Comparison of ENCODE assay signal across 13 cellular contexts in genomic region chr22:18560099-18560974, GRCh38. TPM values are rescaled to one million over a fixed set of nuclear protein-coding genes. Genes with fewer than 3 reads are reported as not detected.
DNase-seq lines count a peak whose midpoint lies in the region; ATAC-seq and TF ChIP-seq lines count a peak whose summit lies in the region.
"Not testable (repeated sequence)": the region's sequence is repeated elsewhere in the genome, so short reads cannot be mapped to it uniquely, and the experiment has no call there.
"Had no signal": no experiment of that assay in that cellular context is flagged by ENCODE, and none has a peak within 500 bp of the region (broad histone marks: within the 10 kb centered on the region; RNA-seq: fewer than 3 reads in every experiment).

No MANE protein-coding gene starts in this region.

- H3K79me2 ChIP-seq in DND-41 (ENCODE audit: insufficient read depth, low read length), result peaks cover 12% of the 10 kb centered on the region; the same call in 1 of the 2 replicates

- not testable (repeated sequence) for H3K36me3 Mint-ChIP-seq in activated CD4-positive, alpha-beta T cell treated with anti-CD3 and anti-CD28 coated beads for 36 hours (ENCODE audit: low read depth); activated T-cell treated with anti-CD3 and anti-CD28 coated beads, Interleukin-2, amount 50 U/mL, for 72 hours (ENCODE audit: insufficient read depth in 2 of 2); activated naive CD8-positive, alpha-beta T cell treated with anti-CD3 and anti-CD28 coated beads, Interleukin-2, amount 50 U/mL, for 24 hours (ENCODE audit: low read depth); naive thymus-derived CD8-positive, alpha-beta T cell; stimulated activated naive B cell treated with anti-CD40 and anti-IgM and Interleukin-4, amounts not matched to agents 10 μg/mL and 1 μg/mL and 100 μg/mL, for 72 hours

- H3K27ac Mint-ChIP-seq in activated CD4-positive, alpha-beta T cell treated with anti-CD3 and anti-CD28 coated beads for 36 hours; activated T-cell treated with anti-CD3 and anti-CD28 coated beads, Interleukin-2, amount 50 U/mL, for 72 hours; activated naive CD8-positive, alpha-beta T cell treated with anti-CD3 and anti-CD28 coated beads, Interleukin-2, amount 50 U/mL, for 24 hours; naive thymus-derived CD8-positive, alpha-beta T cell; stimulated activated naive B cell treated with anti-CD40 and anti-IgM and Interleukin-4, amounts not matched to agents 10 μg/mL and 1 μg/mL and 100 μg/mL, for 72 hours: not testable (repeated sequence)

- H3K27me3 ChIP-seq in DND-41 (ENCODE audit: insufficient read depth, low read length, poor library complexity), result not testable (repeated sequence)

- H3K36me3 ChIP-seq in DND-41 (ENCODE audit: insufficient read depth, low read length), result not testable (repeated sequence)

- H3K4me1 ChIP-seq in DND-41 (ENCODE audit: insufficient read depth, low read length), result not testable (repeated sequence)

- not testable (repeated sequence) for H3K27me3 Mint-ChIP-seq in activated CD4-positive, alpha-beta T cell treated with anti-CD3 and anti-CD28 coated beads for 36 hours; activated T-cell treated with anti-CD3 and anti-CD28 coated beads, Interleukin-2, amount 50 U/mL, for 72 hours (ENCODE audit: low read depth); activated naive CD8-positive, alpha-beta T cell treated with anti-CD3 and anti-CD28 coated beads, Interleukin-2, amount 50 U/mL, for 24 hours; naive thymus-derived CD8-positive, alpha-beta T cell; stimulated activated naive B cell treated with anti-CD40 and anti-IgM and Interleukin-4, amounts not matched to agents 10 μg/mL and 1 μg/mL and 100 μg/mL, for 72 hours

- not testable (repeated sequence) for H4K20me1 ChIP-seq in DND-41 (ENCODE audit: insufficient read depth, low read length)

- H3K27ac ChIP-seq in DND-41 (ENCODE audit: low read length), result not testable (repeated sequence)

- not testable (repeated sequence) for TF ChIP-seq CTCF in DND-41 (IDR thresholded peaks at IDR 0.05; ENCODE audit: borderline replicate concordance, extremely low read depth, low read length, poor library complexity, severe bottlenecking)

- not testable (repeated sequence) for DNase-seq in DND-41; activated CD4-positive, alpha-beta T cell treated with anti-CD3 and anti-CD28 coated beads for 36 hours; activated T-cell treated with anti-CD3 and anti-CD28 coated beads, Interleukin-2, amount 50 U/mL, for 72 hours; activated naive CD8-positive, alpha-beta T cell treated with anti-CD3 and anti-CD28 coated beads, Interleukin-2, amount 50 U/mL, for 24 hours; naive thymus-derived CD8-positive, alpha-beta T cell; stimulated activated naive B cell treated with anti-CD40 and anti-IgM and Interleukin-4, amounts not matched to agents 10 μg/mL and 1 μg/mL and 100 μg/mL, for 72 hours

- not testable (repeated sequence) for H3K4me3 Mint-ChIP-seq in activated CD4-positive, alpha-beta T cell treated with anti-CD3 and anti-CD28 coated beads for 36 hours; activated T-cell treated with anti-CD3 and anti-CD28 coated beads, Interleukin-2, amount 50 U/mL, for 72 hours; activated naive CD8-positive, alpha-beta T cell treated with anti-CD3 and anti-CD28 coated beads, Interleukin-2, amount 50 U/mL, for 24 hours; naive thymus-derived CD8-positive, alpha-beta T cell; stimulated activated naive B cell treated with anti-CD40 and anti-IgM and Interleukin-4, amounts not matched to agents 10 μg/mL and 1 μg/mL and 100 μg/mL, for 72 hours

- not testable (repeated sequence) for H3K4me3 ChIP-seq in DND-41 (ENCODE audit: low read depth in 1 of 2, low read length in 2 of 2)

- not testable (repeated sequence) for H3K9me3 ChIP-seq in DND-41 (ENCODE audit: insufficient read depth, low read length, severe bottlenecking)

- intact Hi-C loops in activated CD4-positive, alpha-beta T cell treated with anti-CD3 and anti-CD28 coated beads for 36 hours (cut with DNase I, micrococcal nuclease), result not testable (repeated sequence)

- H3K4me2 ChIP-seq in DND-41 (ENCODE audit: insufficient read depth, low read length), result not testable (repeated sequence)

- CTCF ChIA-PET in activated CD4-positive, alpha-beta T cell treated with anti-CD3 and anti-CD28 coated beads for 36 hours (lab: Charles Lee), result not testable (repeated sequence)

- not testable (repeated sequence) for H2AFZ ChIP-seq in DND-41 (ENCODE audit: low read depth, low read length)

- not testable (repeated sequence) for H3K9me3 Mint-ChIP-seq in activated CD4-positive, alpha-beta T cell treated with anti-CD3 and anti-CD28 coated beads for 36 hours (ENCODE audit: low read depth); activated T-cell treated with anti-CD3 and anti-CD28 coated beads, Interleukin-2, amount 50 U/mL, for 72 hours; activated naive CD8-positive, alpha-beta T cell treated with anti-CD3 and anti-CD28 coated beads, Interleukin-2, amount 50 U/mL, for 24 hours; naive thymus-derived CD8-positive, alpha-beta T cell; stimulated activated naive B cell treated with anti-CD40 and anti-IgM and Interleukin-4, amounts not matched to agents 10 μg/mL and 1 μg/mL and 100 μg/mL, for 72 hours

- POLR2A ChIA-PET in activated CD4-positive, alpha-beta T cell treated with anti-CD3 and anti-CD28 coated beads for 36 hours (lab: Charles Lee); naive thymus-derived CD8-positive, alpha-beta T cell (lab: Charles Lee): not testable (repeated sequence)

- H3K9ac ChIP-seq in DND-41 (ENCODE audit: low read depth, low read length), result not testable (repeated sequence)

- peak; percentile 60 for ATAC-seq in DND-41 (ENCODE audit: insufficient read depth, low read depth)
- peak; percentile 98 for ATAC-seq in activated CD4-positive, alpha-beta T cell treated with anti-CD3 and anti-CD28 coated beads for 36 hours
- peak; percentile 96 to 97 for ATAC-seq in activated T-cell treated with anti-CD3 and anti-CD28 coated beads, Interleukin-2, amount 50 U/mL, for 72 hours (replicated peaks in 1 of 2)
- ATAC-seq in activated naive CD8-positive, alpha-beta T cell treated with anti-CD3 and anti-CD28 coated beads, Interleukin-2, amount 50 U/mL, for 24 hours, result peak; percentile 96
- peak; percentile 65 for ATAC-seq in esophagus mucosa
- ATAC-seq in naive thymus-derived CD8-positive, alpha-beta T cell, result peak; percentile 88
- ATAC-seq in stimulated activated naive B cell treated with anti-CD40 and anti-IgM and Interleukin-4, amounts not matched to agents 10 μg/mL and 1 μg/mL and 100 μg/mL, for 72 hours (replicated peaks), result peak; percentile 71 to 74

- not testable (repeated sequence) for H3K4me1 Mint-ChIP-seq in activated CD4-positive, alpha-beta T cell treated with anti-CD3 and anti-CD28 coated beads for 36 hours; activated T-cell treated with anti-CD3 and anti-CD28 coated beads, Interleukin-2, amount 50 U/mL, for 72 hours (ENCODE audit: low read depth); activated naive CD8-positive, alpha-beta T cell treated with anti-CD3 and anti-CD28 coated beads, Interleukin-2, amount 50 U/mL, for 24 hours; naive thymus-derived CD8-positive, alpha-beta T cell; stimulated activated naive B cell treated with anti-CD40 and anti-IgM and Interleukin-4, amounts not matched to agents 10 μg/mL and 1 μg/mL and 100 μg/mL, for 72 hours

RNA-seq across cellular contexts. Expression of gene TMEM191B, which starts 32.7 kb away (rescaled TPM):
- 1 to 10 TPM in 1 of 2 experiments, under 1 TPM in 1; 0.72 to 3.2 TPM for total RNA-seq in activated CD4-positive, alpha-beta T cell treated with anti-CD3 and anti-CD28 coated beads for 36 hours
- total RNA-seq in activated T-cell treated with anti-CD3 and anti-CD28 coated beads, Interleukin-2, amount 50 U/mL, for 72 hours, result 1 to 10 TPM in 1 of 2 donors, under 1 TPM in 1; 0.67 to 1.9 TPM
- total RNA-seq in esophagus mucosa, result 3.0 TPM
- 10 to 100 TPM; 11.4 to 12.4 TPM for total RNA-seq in naive thymus-derived CD8-positive, alpha-beta T cell
- polyA plus RNA-seq in naive thymus-derived CD8-positive, alpha-beta T cell, result 1 to 10 TPM in 1 of 3 donors, under 1 TPM in 2; 0.84 to 1.2 (median 0.88) TPM
- polyA plus RNA-seq: IgD-negative memory B cell had no signal

RNA-seq across cellular contexts. Expression of gene GGTLC3, which starts 42.4 kb away (rescaled TPM):
- not detected for total RNA-seq in activated CD4-positive, alpha-beta T cell treated with anti-CD3 and anti-CD28 coated beads for 36 hours
- not detected for total RNA-seq in activated T-cell treated with anti-CD3 and anti-CD28 coated beads, Interleukin-2, amount 50 U/mL, for 72 hours
- total RNA-seq in esophagus mucosa, result not detected
- total RNA-seq in naive thymus-derived CD8-positive, alpha-beta T cell, result not detected
- polyA plus RNA-seq in naive thymus-derived CD8-positive, alpha-beta T cell, result under 1 TPM in 1 of 3 donors, not detected in 2; 0.49 TPM
- total RNA-seq: Calu3; CD4-positive, alpha-beta memory T cell; G401; H1; H9 had no signal
- polyA plus RNA-seq: CD4-positive, alpha-beta memory T cell; H1; IgD-negative memory B cell had no signal

RNA-seq across cellular contexts. Expression of gene RIMBP3, which starts 51.4 kb away (rescaled TPM):
- under 1 TPM; 0.70 to 0.78 TPM for total RNA-seq in activated CD4-positive, alpha-beta T cell treated with anti-CD3 and anti-CD28 coated beads for 36 hours
- under 1 TPM; 0.50 to 0.83 TPM for total RNA-seq in activated T-cell treated with anti-CD3 and anti-CD28 coated beads, Interleukin-2, amount 50 U/mL, for 72 hours
- total RNA-seq in esophagus mucosa, result 0.04 TPM
- total RNA-seq in naive thymus-derived CD8-positive, alpha-beta T cell, result 1 to 10 TPM; 6.3 to 7.0 TPM
- polyA plus RNA-seq in naive thymus-derived CD8-positive, alpha-beta T cell, result 1 to 10 TPM in 2 of 3 donors, under 1 TPM in 1; 0.46 to 2.1 (median 1.0) TPM
